Comparison of ENCODE assay signal across 8 cellular contexts in the genomic region with DNA sequence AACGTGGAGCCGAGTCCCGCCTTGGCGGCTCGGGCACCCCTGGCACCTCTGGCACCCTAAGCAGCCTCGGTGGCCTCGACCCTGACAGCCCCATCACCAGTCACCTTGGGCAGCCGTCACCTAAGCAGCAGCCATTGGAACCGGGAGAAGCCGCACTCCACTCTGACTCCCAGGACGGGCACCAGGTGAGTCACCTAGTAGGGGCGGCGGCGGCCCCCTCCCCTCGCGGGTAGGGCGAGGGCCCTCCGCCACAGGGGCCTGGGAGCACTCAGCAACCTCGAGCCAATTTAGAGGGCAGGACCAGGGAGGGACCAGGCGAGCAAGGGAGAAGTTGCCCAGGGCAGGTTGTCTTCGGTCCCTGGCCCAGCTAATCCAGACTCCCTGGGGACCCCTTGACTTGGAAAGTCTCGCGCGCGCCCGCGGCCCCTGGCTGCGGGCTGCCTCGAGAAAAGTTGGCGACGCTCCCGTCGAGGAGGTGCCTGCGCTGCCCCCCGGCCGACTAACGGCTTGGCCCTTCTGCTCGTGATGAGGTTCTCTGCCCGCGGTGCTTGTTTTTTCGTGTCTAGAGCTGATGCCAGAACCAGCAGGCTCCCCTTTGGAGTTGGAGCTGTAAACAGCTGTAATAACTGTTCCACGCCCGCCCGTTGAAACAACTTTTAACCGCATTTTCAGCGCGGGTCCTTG. TPM values are rescaled to one million over a fixed set of nuclear protein-coding genes. Genes with fewer than 3 reads are reported as not detected.
A peak's percentile ranks its signal among the peaks of the same experiment; 100 is the strongest.
DNase-seq lines count a peak whose midpoint lies in the region; ATAC-seq, FAIRE-seq and TF ChIP-seq lines count a peak whose summit lies in the region.

No MANE protein-coding gene starts in this region.

- WGBS in endodermal cell (ENCODE audit: insufficient coverage in 1 of 2, insufficient read length in 1 of 2), 2 experiments = 0% methylated on average over 2 to 47 of the region's 47 CpGs

- H3K4me1 ChIP-seq in endodermal cell (ENCODE audit: control insufficient read depth, insufficient read depth, low read length) = no peaks in the 10 kb centered on the region
- no peaks in the 10 kb centered on the region for H3K4me1 ChIP-seq in mucosa of stomach (ENCODE audit: control insufficient read depth, insufficient read depth, low read length)

- H3K4me1 Mint-ChIP-seq in HFFc6 (ENCODE audit: low read depth) = no peaks in the 10 kb centered on the region
- H3K4me1 Mint-ChIP-seq in endodermal cell = peaks cover 2% of the 10 kb centered on the region

- H3K27ac Mint-ChIP-seq in HFFc6 (no peak overlapping the region), endodermal cell (no peak overlapping the region)

- DNase-seq in HFFc6 (no peak), endodermal cell (peak; percentile 68), urothelium cell line (ENCODE audit: low spot score) (peak; percentile 14)

- no peak overlapping the region for H3K27ac ChIP-seq in endodermal cell (ENCODE audit: low read depth, low read length)

- H3K36me3 ChIP-seq in endodermal cell (ENCODE audit: control insufficient read depth, insufficient read depth, low read length) (peaks cover 25% of the 10 kb centered on the region), mucosa of stomach (ENCODE audit: control insufficient read depth, insufficient read depth, low read length) (no peaks in the 10 kb centered on the region)

- FAIRE-seq in urothelium cell line (lab: Jason Lieb, UNC) = no peak

- peaks cover 2% of the 10 kb centered on the region for H3K27me3 Mint-ChIP-seq in HFFc6 (ENCODE audit: insufficient read depth)
- peaks cover 3% of the 10 kb centered on the region for H3K27me3 Mint-ChIP-seq in endodermal cell (ENCODE audit: insufficient read depth)

- TF ChIP-seq CTCF in HFFc6 (IDR thresholded peaks at IDR 0.05) (no peak), WI38 (IDR thresholded peaks at IDR 0.05; ENCODE audit: low read depth, low read length) (no peak), endodermal cell (conservative IDR thresholded peaks at IDR 0.05) (no peak)

- no peaks in the 10 kb centered on the region for H3K27me3 ChIP-seq in endodermal cell (ENCODE audit: control insufficient read depth, insufficient read depth, low read length, poor library complexity, severe bottlenecking)
- no peaks in the 10 kb centered on the region for H3K27me3 ChIP-seq in mucosa of stomach (ENCODE audit: control insufficient read depth, insufficient read depth, low read length)

- H3K4me3 Mint-ChIP-seq in HFFc6 (peak overlapping the region; percentile 74), endodermal cell (peak overlapping the region; percentile 79)

- no peak for ATAC-seq in GM18511 (IDR thresholded peaks at IDR 0.05; ENCODE audit: unreplicated experiment)
- no peak for ATAC-seq in HG03095 (IDR thresholded peaks at IDR 0.05; ENCODE audit: unreplicated experiment)
- ATAC-seq in HG03565 (IDR thresholded peaks at IDR 0.05; ENCODE audit: unreplicated experiment) = no peak

- H3K9me3 Mint-ChIP-seq in HFFc6 (no peaks in the 10 kb centered on the region), endodermal cell (peaks cover 35% of the 10 kb centered on the region)

- peaks cover 4% of the 10 kb centered on the region for H3K9me3 ChIP-seq in endodermal cell (ENCODE audit: control insufficient read depth, low read length)
- no peaks in the 10 kb centered on the region for H3K9me3 ChIP-seq in mucosa of stomach (ENCODE audit: control insufficient read depth, low read length)

- peak overlapping the region; percentile 8; the same call in 1 of the 2 replicates for H3K4me3 ChIP-seq in WI38 (ENCODE audit: low read depth, low read length)
- H3K4me3 ChIP-seq in endodermal cell (ENCODE audit: low read length) = peak overlapping the region; percentile 96
- peak overlapping the region; percentile 31 for H3K4me3 ChIP-seq in mucosa of stomach (ENCODE audit: low read length)

- H3K36me3 Mint-ChIP-seq in HFFc6 (ENCODE audit: low read depth) (no peaks in the 10 kb centered on the region), endodermal cell (ENCODE audit: low read depth) (no peaks in the 10 kb centered on the region)

- peak overlapping the region; percentile 60 for H3K9ac ChIP-seq in endodermal cell (ENCODE audit: extremely low read depth, low read length, poor library complexity, severe bottlenecking)
- H3K9ac ChIP-seq in mucosa of stomach (ENCODE audit: low read length) = no peak overlapping the region

RNA-seq across cellular contexts. Expression of a gene that starts 0.7 kb away (rescaled TPM):
- under 1 TPM; 0.08 to 0.34 (median 0.14) TPM for total RNA-seq in HFFc6 (2021; fragmentation: NEBNext Ultra II Directional; extraction: Animal tissue kit (Norgen Biotek cat#: 25700))
- total RNA-seq in endodermal cell = 10 to 100 TPM; 59.0 to 70.6 TPM
- 12.3 TPM for polyA plus RNA-seq in endodermal cell (2013, experiment 1 of 2)
- 15.9 TPM for polyA plus RNA-seq in endodermal cell (2013, experiment 2 of 2)

Comparison
In these comparisons a context has a peak if more than half of its experiments do, and no peak if none do; other contexts are left out.
1. H3K4me3 ChIP-seq: peak in every context shown above with its lines; median percentile 96 in endodermal cell; 31 in mucosa of stomach; 8 in WI38.
2. RNA of a gene that starts 0.7 kb away (total RNA-seq): 59.0 to 70.6 TPM in endodermal cell; 0.08 to 0.34 TPM in HFFc6; every median in the first group is over 10 times any median in the second.